ENCODE assay signal across 8 cellular contexts in the genomic region with DNA sequence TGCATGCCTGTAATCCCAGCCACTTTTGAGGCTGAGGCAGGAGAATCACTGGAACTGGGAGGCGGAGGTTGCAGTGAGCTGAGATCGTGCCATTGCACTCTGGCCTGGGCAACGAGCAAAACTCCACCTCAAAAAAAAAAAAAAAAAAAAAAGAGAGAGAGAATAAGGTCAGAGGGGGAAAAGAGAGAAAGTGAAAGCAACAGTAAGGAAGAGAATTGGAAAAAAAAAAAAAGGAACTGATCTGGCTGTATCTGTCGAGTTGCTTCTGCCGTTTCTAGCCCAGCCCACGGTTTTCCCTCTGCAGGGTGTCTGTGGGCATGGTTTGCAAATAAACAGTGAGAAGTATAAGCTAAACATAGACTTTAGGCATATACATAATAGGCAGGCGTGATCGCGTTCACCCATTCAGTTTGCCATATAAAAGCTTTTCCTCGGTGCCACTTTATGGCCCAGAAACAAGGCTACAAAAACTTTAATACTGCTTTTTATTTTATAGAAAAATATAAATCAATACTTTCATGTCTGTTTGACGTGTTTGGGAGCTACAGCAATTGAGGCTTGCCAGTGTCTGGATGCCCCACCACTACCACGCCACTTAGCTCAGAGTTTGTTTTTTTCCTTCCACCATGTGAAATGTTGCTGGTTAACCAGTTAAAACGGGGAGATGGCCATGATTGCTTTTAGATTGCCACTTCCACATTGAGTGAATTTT.
A peak's percentile ranks its signal among the peaks of the same experiment; 100 is the strongest.
DNase-seq lines count a peak whose midpoint lies in the region; ATAC-seq and TF ChIP-seq lines count a peak whose summit lies in the region.

No MANE protein-coding gene starts in this region.

- H3K27me3 ChIP-seq in mesendoderm (ENCODE audit: insufficient read depth, low read length, poor library complexity), result no peaks in the 10 kb centered on the region
- H3K27me3 ChIP-seq in foreskin keratinocyte, result no peaks in the 10 kb centered on the region

- no peak overlapping the region for H2BK120ac ChIP-seq in mesendoderm (ENCODE audit: low read depth, low read length)

- no peak overlapping the region for H3K4me2 ChIP-seq in mesendoderm (ENCODE audit: low read length)

- no peak overlapping the region for H3K18ac ChIP-seq in mesendoderm (ENCODE audit: low read length)

- H3K4me3 ChIP-seq in fibroblast of villous mesenchyme (ENCODE audit: low read depth, low read length), result peak overlapping the region; percentile 29
- no peak overlapping the region for H3K4me3 ChIP-seq in mesendoderm (ENCODE audit: low read length)

- intact Hi-C loops in activated CD4-positive, alpha-beta T cell treated with anti-CD3 and anti-CD28 coated beads, Interleukin-2, amount 10 ng/mL, durations not matched to agents 24 days and 14 days (cut with micrococcal nuclease), result loop anchor here (5.0 kb wide), 3 partner anchors 53 to 103 kb away; no protein-coding TSS in a partner anchor

- no peak overlapping the region for H4K5ac ChIP-seq in mesendoderm (ENCODE audit: low read length)

- H3K56ac ChIP-seq in mesendoderm (ENCODE audit: low read length), result no peak overlapping the region

- H3K27ac ChIP-seq in mesendoderm (ENCODE audit: low read depth, low read length), result no peak overlapping the region
- no peak overlapping the region for H3K27ac ChIP-seq in foreskin keratinocyte

- peak overlapping the region; percentile 57 for H3K4me3 Mint-ChIP-seq in activated CD4-positive, alpha-beta T cell treated with anti-CD3 and anti-CD28 coated beads, Interleukin-2, amount 10 ng/mL, durations not matched to agents 24 days and 14 days
- peak overlapping the region; percentile 71 to 81 for H3K4me3 Mint-ChIP-seq in stimulated activated naive B cell treated with anti-CD40 and anti-IgM and Interleukin-4, amounts not matched to agents 10 μg/mL and 1 μg/mL and 100 μg/mL, for 72 hours

- H3K36me3 ChIP-seq in mesendoderm (ENCODE audit: control insufficient read depth, insufficient read depth, low read length), result no peaks in the 10 kb centered on the region

- no peak overlapping the region for H2BK5ac ChIP-seq in mesendoderm (ENCODE audit: low read length)

- H3K27me3 Mint-ChIP-seq in activated CD4-positive, alpha-beta T cell treated with anti-CD3 and anti-CD28 coated beads, Interleukin-2, amount 10 ng/mL, durations not matched to agents 24 days and 14 days, result no peaks in the 10 kb centered on the region
- peaks cover 0 to 10% of the 10 kb centered on the region in 2 donors for H3K27me3 Mint-ChIP-seq in stimulated activated naive B cell treated with anti-CD40 and anti-IgM and Interleukin-4, amounts not matched to agents 10 μg/mL and 1 μg/mL and 100 μg/mL, for 72 hours

- TF ChIP-seq CTCF in fibroblast of villous mesenchyme (IDR thresholded peaks at IDR 0.05; ENCODE audit: insufficient read depth, low read depth, low read length) (no peak), foreskin keratinocyte (conservative IDR thresholded peaks at IDR 0.05) (no peak)

- peaks cover 14% of the 10 kb centered on the region for H3K4me1 Mint-ChIP-seq in activated CD4-positive, alpha-beta T cell treated with anti-CD3 and anti-CD28 coated beads, Interleukin-2, amount 10 ng/mL, durations not matched to agents 24 days and 14 days
- peaks cover 14 to 28% of the 10 kb centered on the region in 2 donors for H3K4me1 Mint-ChIP-seq in stimulated activated naive B cell treated with anti-CD40 and anti-IgM and Interleukin-4, amounts not matched to agents 10 μg/mL and 1 μg/mL and 100 μg/mL, for 72 hours

- H3K79me2 ChIP-seq in mesendoderm (ENCODE audit: control insufficient read depth, insufficient read depth, low read length), result no peaks in the 10 kb centered on the region

- no peak overlapping the region for H2AK5ac ChIP-seq in mesendoderm (ENCODE audit: low read length)

- H3K79me1 ChIP-seq in mesendoderm (ENCODE audit: low read length), result no peaks in the 10 kb centered on the region

- no peak overlapping the region for H3K23ac ChIP-seq in mesendoderm (ENCODE audit: low read length)

- H3K4ac ChIP-seq in mesendoderm (ENCODE audit: low read depth, low read length), result no peak overlapping the region

- no CpG with 5 or more reads among the region's 13 CpGs for WGBS in mesendoderm (ENCODE audit: extremely low coverage, insufficient coverage, low lambda C conversion rate)

- H3K9me3 Mint-ChIP-seq in activated CD4-positive, alpha-beta T cell treated with anti-CD3 and anti-CD28 coated beads, Interleukin-2, amount 10 ng/mL, durations not matched to agents 24 days and 14 days, result peaks cover 7% of the 10 kb centered on the region
- peaks cover 6 to 7% of the 10 kb centered on the region in 2 donors for H3K9me3 Mint-ChIP-seq in stimulated activated naive B cell treated with anti-CD40 and anti-IgM and Interleukin-4, amounts not matched to agents 10 μg/mL and 1 μg/mL and 100 μg/mL, for 72 hours

- ATAC-seq in stimulated activated naive B cell treated with anti-CD40 and anti-IgM and Interleukin-4, amounts not matched to agents 10 μg/mL and 1 μg/mL and 100 μg/mL, for 72 hours (replicated peaks), result peak; percentile 86 to 90
- ATAC-seq in foreskin keratinocyte, result no peak

- H3K36me3 Mint-ChIP-seq in activated CD4-positive, alpha-beta T cell treated with anti-CD3 and anti-CD28 coated beads, Interleukin-2, amount 10 ng/mL, durations not matched to agents 24 days and 14 days (ENCODE audit: low read depth), result peaks cover 2% of the 10 kb centered on the region
- peaks cover 6 to 8% of the 10 kb centered on the region in 2 donors for H3K36me3 Mint-ChIP-seq in stimulated activated naive B cell treated with anti-CD40 and anti-IgM and Interleukin-4, amounts not matched to agents 10 μg/mL and 1 μg/mL and 100 μg/mL, for 72 hours

- H2BK15ac ChIP-seq in mesendoderm (replicated peaks; ENCODE audit: low read depth), result no peak overlapping the region

- H3K4me1 ChIP-seq in mesendoderm (ENCODE audit: control insufficient read depth, low read depth, low read length), result peaks cover 4% of the 10 kb centered on the region
- H3K4me1 ChIP-seq in foreskin keratinocyte, result peaks cover 10% of the 10 kb centered on the region

- no peak overlapping the region for H4K8ac ChIP-seq in mesendoderm (ENCODE audit: low read depth, low read length)

- H3K9ac ChIP-seq in mesendoderm (ENCODE audit: low read length), result no peak overlapping the region

- DNase-seq in activated CD4-positive, alpha-beta T cell treated with anti-CD3 and anti-CD28 coated beads, Interleukin-2, amount 10 ng/mL, durations not matched to agents 24 days and 14 days, result peak; percentile 70
- DNase-seq in activated CD4-positive, alpha-beta T cell treated with anti-CD3 and anti-CD28 coated beads for 1 hour, result no peak
- peak; percentile 61 for DNase-seq in NOMO-1 treated with dmso at 0.1 percent for 144 hours (lab: John Stamatoyannopoulos, UW; ENCODE audit: unreplicated experiment)
- DNase-seq in fibroblast of villous mesenchyme (ENCODE audit: low read depth), result no peak
- DNase-seq in stimulated activated naive B cell treated with anti-CD40 and anti-IgM and Interleukin-4, amounts not matched to agents 10 μg/mL and 1 μg/mL and 100 μg/mL, for 72 hours, result peak; percentile 12
- no peak for DNase-seq in NCI-H1694 treated with DMSO at 0.1 percent for 48 hours (lab: John Stamatoyannopoulos, UW)
- no peak for DNase-seq in mesendoderm
- DNase-seq in foreskin keratinocyte, result no peak

- peak overlapping the region; percentile 14 for H3K27ac Mint-ChIP-seq in activated CD4-positive, alpha-beta T cell treated with anti-CD3 and anti-CD28 coated beads, Interleukin-2, amount 10 ng/mL, durations not matched to agents 24 days and 14 days
- H3K27ac Mint-ChIP-seq in stimulated activated naive B cell treated with anti-CD40 and anti-IgM and Interleukin-4, amounts not matched to agents 10 μg/mL and 1 μg/mL and 100 μg/mL, for 72 hours, result peak overlapping the region; percentile 0

Comparison
In these comparisons a context has a peak if more than half of its experiments do, and no peak if none do; other contexts are left out.
1. DNase-seq: peak in activated CD4-positive, alpha-beta T cell treated with anti-CD3 and anti-CD28 coated beads, Interleukin-2, amount 10 ng/mL, durations not matched to agents 24 days and 14 days (single experiment), NOMO-1 treated with dmso at 0.1 percent for 144 hours (single experiment) and stimulated activated naive B cell treated with anti-CD40 and anti-IgM and Interleukin-4, amounts not matched to agents 10 μg/mL and 1 μg/mL and 100 μg/mL, for 72 hours (single experiment); none in activated CD4-positive, alpha-beta T cell treated with anti-CD3 and anti-CD28 coated beads for 1 hour (single experiment), fibroblast of villous mesenchyme (single experiment), NCI-H1694 treated with DMSO at 0.1 percent for 48 hours (single experiment), mesendoderm (single experiment) and foreskin keratinocyte (0 of 2).